ENCODE assay signal across 25 cellular contexts in the genomic region with DNA sequence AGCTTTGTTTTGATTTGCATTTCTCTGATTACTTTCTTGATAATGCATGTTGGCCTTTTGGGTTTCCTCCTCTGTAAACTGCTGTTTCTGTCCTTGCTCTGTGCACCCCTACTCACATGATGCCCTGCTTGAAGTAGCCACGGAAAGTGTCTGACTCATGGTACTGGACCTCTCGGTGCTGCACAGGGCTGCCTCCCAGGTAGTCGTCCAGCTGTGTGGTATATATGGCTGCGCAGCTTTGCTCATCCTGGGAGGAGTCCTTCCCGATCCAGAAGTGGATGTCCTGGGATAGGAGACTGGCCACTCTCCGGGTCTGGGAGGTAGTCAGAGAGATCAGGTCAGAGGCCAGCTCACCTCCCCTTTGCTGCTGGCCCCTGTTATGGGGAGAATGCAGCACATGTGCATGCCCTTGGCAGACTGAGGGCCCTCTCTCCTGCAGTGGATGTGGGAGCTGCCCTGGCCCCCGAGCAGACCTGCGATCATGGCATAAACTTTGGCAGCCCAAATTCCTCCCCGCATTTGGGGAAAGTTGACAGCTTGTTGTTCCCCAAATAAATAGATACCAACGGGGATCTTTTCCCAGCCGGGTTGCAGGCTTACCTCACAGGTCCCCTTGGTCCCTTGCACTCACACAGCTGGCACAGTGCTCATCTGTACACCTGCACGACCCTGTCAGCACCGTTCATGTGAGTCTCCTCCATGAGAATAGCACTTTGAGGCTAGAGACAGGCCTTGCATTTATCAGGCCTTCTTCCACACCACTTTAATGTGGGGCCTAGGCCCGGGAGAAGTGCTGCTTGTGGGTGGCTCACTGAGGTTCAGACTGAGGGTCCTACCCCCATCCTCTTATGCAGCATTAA. TPM values are rescaled to one million over a fixed set of nuclear protein-coding genes. Genes with fewer than 3 reads are reported as not detected.
DNase-seq lines count a peak whose midpoint lies in the region; FAIRE-seq and TF ChIP-seq lines count a peak whose summit lies in the region.
"Had no signal": no experiment of that assay in that cellular context is flagged by ENCODE, and none has a peak within 500 bp of the region (broad histone marks: within the 10 kb centered on the region; RNA-seq: fewer than 3 reads in every experiment).

No MANE protein-coding gene starts in this region.

- no peaks in the 10 kb centered on the region for H3K27me3 ChIP-seq in SJCRH30
- H3K27me3 ChIP-seq: ascending aorta, esophagus muscularis mucosa, sigmoid colon, uterus had no signal

- H3K27ac Mint-ChIP-seq in neural crest cell (ENCODE audit: unreplicated experiment) = peak overlapping the region; percentile 83
- H3K27ac Mint-ChIP-seq: activated CD8-positive, alpha-beta T cell treated with anti-CD3 and anti-CD28 coated beads, Interleukin-2, amount 10 ng/mL, durations not matched to agents 7 days and 5 days; activated naive CD8-positive, alpha-beta T cell treated with anti-CD3 and anti-CD28 coated beads for 36 hours; activated T-helper 2 cell treated with anti-CD3 and anti-CD28 coated beads, Interferon-gamma antibody, Interleukin-2, Interleukin-4, amounts not matched to agents 10 μg/mL and 5 μg/mL and 100 μg/mL, durations not matched to agents 14 hours and 24 hours and 36 hours; T-helper 1 cell treated with Interleukin-12 subunit alpha and Interleukin-12 subunit beta and Interleukin-4 antibody, amounts not matched to agents 30 μg/mL and 1 μg/mL, for 36 hours had no signal

- no peak for TF ChIP-seq CTCF in neural crest cell (conservative IDR thresholded peaks at IDR 0.05)

- no peaks in the 10 kb centered on the region for H3K9me3 ChIP-seq in SJCRH30 (replicated peaks)
- H3K9me3 ChIP-seq: ascending aorta, esophagus muscularis mucosa, mucosa of descending colon, sigmoid colon, SK-N-SH, uterus had no signal

- no peak overlapping the region for H3K4me3 ChIP-seq in SJCRH30
- H3K4me3 ChIP-seq: ascending aorta, esophagus muscularis mucosa, lung, mucosa of descending colon, sigmoid colon, uterus had no signal

- H3K36me3 Mint-ChIP-seq in neural crest cell (ENCODE audit: low read depth) = no peaks in the 10 kb centered on the region
- H3K36me3 Mint-ChIP-seq: activated naive CD8-positive, alpha-beta T cell treated with anti-CD3 and anti-CD28 coated beads for 36 hours had no signal

- no peaks in the 10 kb centered on the region for H3K4me1 Mint-ChIP-seq in neural crest cell
- H3K4me1 Mint-ChIP-seq: activated naive CD8-positive, alpha-beta T cell treated with anti-CD3 and anti-CD28 coated beads for 36 hours had no signal

- H3K4me3 Mint-ChIP-seq in neural crest cell = no peak overlapping the region
- H3K4me3 Mint-ChIP-seq: activated CD8-positive, alpha-beta T cell treated with anti-CD3 and anti-CD28 coated beads, Interleukin-2, amount 10 ng/mL, durations not matched to agents 7 days and 5 days; activated naive CD8-positive, alpha-beta T cell treated with anti-CD3 and anti-CD28 coated beads for 36 hours; T-helper 1 cell treated with Interleukin-12 subunit alpha and Interleukin-12 subunit beta and Interleukin-4 antibody, amounts not matched to agents 30 μg/mL and 1 μg/mL, for 36 hours had no signal

- no peak for FAIRE-seq in H54 (lab: Jason Lieb, UNC)
- FAIRE-seq: TTC549 had no signal

- peaks cover 17% of the 10 kb centered on the region for H3K36me3 ChIP-seq in SJCRH30
- H3K36me3 ChIP-seq: uterus had no signal

- no peaks in the 10 kb centered on the region for H3K27me3 Mint-ChIP-seq in neural crest cell (ENCODE audit: low read depth)
- H3K27me3 Mint-ChIP-seq: activated naive CD8-positive, alpha-beta T cell treated with anti-CD3 and anti-CD28 coated beads for 36 hours had no signal

- no peaks in the 10 kb centered on the region; the same call in 1 of the 2 replicates for H3K4me1 ChIP-seq in SJCRH30

- TF ChIP-seq POLR2A in H54 (IDR thresholded peaks at IDR 0.05; ENCODE audit: low read depth, low read length) = no peak

- no peaks in the 10 kb centered on the region for H3K9me3 Mint-ChIP-seq in neural crest cell
- H3K9me3 Mint-ChIP-seq: activated naive CD8-positive, alpha-beta T cell treated with anti-CD3 and anti-CD28 coated beads for 36 hours; activated T-helper 2 cell treated with anti-CD3 and anti-CD28 coated beads, Interferon-gamma antibody, Interleukin-2, Interleukin-4, amounts not matched to agents 10 μg/mL and 5 μg/mL and 100 μg/mL, durations not matched to agents 14 hours and 24 hours and 36 hours; T-helper 1 cell treated with Interleukin-12 subunit alpha and Interleukin-12 subunit beta and Interleukin-4 antibody, amounts not matched to agents 30 μg/mL and 1 μg/mL, for 36 hours had no signal

- DNase-seq in H54 (ENCODE audit: insufficient read length, low spot score) (peak; percentile 42), SJCRH30 (peak; percentile 66 to 68), neural crest cell (ENCODE audit: low read depth, low spot score) (no peak), H4 (ENCODE audit: low spot score) (no peak), NCI-H128 (lab: John Stamatoyannopoulos, UW; ENCODE audit: unreplicated experiment) (no peak), NCI-H345 (lab: John Stamatoyannopoulos, UW) (no peak)
- DNase-seq: activated CD8-positive, alpha-beta T cell treated with anti-CD3 and anti-CD28 coated beads, Interleukin-2, amount 10 ng/mL, durations not matched to agents 7 days and 5 days; activated naive CD8-positive, alpha-beta T cell treated with anti-CD3 and anti-CD28 coated beads for 36 hours; caudate nucleus; dermis blood vessel endothelial cell; foreskin melanocyte; Karpas-422; mucosa of descending colon; NCI-H1436 treated with DMSO at 0.1 percent for 48 hours; sigmoid colon; SK-N-SH; stimulated activated naive CD4-positive, alpha-beta T cell; uterus had no signal

- no peak overlapping the region for H3K27ac ChIP-seq in SJCRH30
- H3K27ac ChIP-seq: ascending aorta, C4-2B, esophagus muscularis mucosa, sigmoid colon had no signal

RNA-seq across cellular contexts. Expression of a gene that starts 5.2 kb away (rescaled TPM):
- total RNA-seq in SJCRH30 (2014; rRNA removed; shearing (Covaris generic)) = 107 and 111 TPM in 2 replicates
- 1.6 and 1.7 TPM in 2 replicates for total RNA-seq in neural crest cell
- 2.0 and 4.3 TPM in 2 replicates for total RNA-seq in H4 (2014; rRNA removed; shearing (Covaris generic))

RNA-seq across cellular contexts. Expression of a gene that starts 30.8 kb away (rescaled TPM):
- 440 and 505 TPM in 2 replicates for total RNA-seq in SJCRH30 (2014; rRNA removed; shearing (Covaris generic))
- total RNA-seq in neural crest cell = 31.7 and 32.3 TPM in 2 replicates
- total RNA-seq in H4 (2014; rRNA removed; shearing (Covaris generic)) = 41.3 and 58.6 TPM in 2 replicates

RNA-seq across cellular contexts. Expression of a gene that starts 33.2 kb away (rescaled TPM):
- 803 and 887 TPM in 2 replicates for total RNA-seq in SJCRH30 (2014; rRNA removed; shearing (Covaris generic))
- 83.2 and 83.4 TPM in 2 replicates for total RNA-seq in neural crest cell
- 36.1 and 44.8 TPM in 2 replicates for total RNA-seq in H4 (2014; rRNA removed; shearing (Covaris generic))

RNA-seq across cellular contexts. Expression of a gene that starts 40.9 kb away (rescaled TPM):
- 93.5 and 100 TPM in 2 replicates for total RNA-seq in SJCRH30 (2014; rRNA removed; shearing (Covaris generic))
- 4.5 and 5.6 TPM in 2 replicates for total RNA-seq in neural crest cell
- total RNA-seq in H4 (2014; rRNA removed; shearing (Covaris generic)) = 4.1 and 7.9 TPM in 2 replicates

RNA-seq across cellular contexts. Expression of a gene that starts 41.4 kb away (rescaled TPM):
- 316 and 341 TPM in 2 replicates for total RNA-seq in SJCRH30 (2014; rRNA removed; shearing (Covaris generic))
- total RNA-seq in neural crest cell = 37.8 and 40.5 TPM in 2 replicates
- total RNA-seq in H4 (2014; rRNA removed; shearing (Covaris generic)) = 2.5 and 8.1 TPM in 2 replicates

Comparison
In these comparisons a context has a peak if more than half of its experiments do, and no peak if none do; other contexts are left out.
1. DNase-seq: peak in H54 (single experiment) and SJCRH30 (2 of 2); none in neural crest cell (single experiment), H4 (single experiment), NCI-H128 (single experiment) and NCI-H345 (single experiment).
2. RNA of a gene that starts 5.2 kb away (total RNA-seq): 107 to 111 TPM in SJCRH30; 2.0 to 4.3 TPM in H4 and 1.6 to 1.7 TPM in neural crest cell; every median in the first group is over 10 times any median in the second.